Comparison of ENCODE assay signal across 21 cellular contexts in the genomic region with DNA sequence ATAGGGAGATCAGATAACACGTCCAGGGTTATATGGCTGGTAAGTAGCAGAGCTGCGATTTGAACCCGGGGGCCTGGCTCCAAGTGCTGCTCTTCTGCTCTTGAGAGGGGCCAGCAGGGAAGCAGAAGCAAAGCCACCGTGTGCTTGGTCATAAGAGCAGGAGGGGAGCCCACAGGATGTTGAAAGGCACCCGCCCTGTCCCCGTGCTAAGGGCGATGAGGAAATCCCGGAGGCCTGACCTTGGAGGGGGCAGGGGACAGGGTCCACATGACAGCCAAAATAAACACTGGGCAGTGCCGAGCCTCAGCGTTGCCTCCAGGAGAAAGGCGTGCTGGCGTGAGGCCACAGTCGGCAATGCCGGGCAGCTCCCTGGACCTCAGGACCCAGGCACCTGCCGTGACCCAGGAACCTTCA. TPM values are rescaled to one million over a fixed set of nuclear protein-coding genes. Genes with fewer than 3 reads are reported as not detected.
DNase-seq lines count a peak whose midpoint lies in the region; ATAC-seq, FAIRE-seq and TF ChIP-seq lines count a peak whose summit lies in the region.
"Had no signal": no experiment of that assay in that cellular context is flagged by ENCODE, and none has a peak within 500 bp of the region (broad histone marks: within the 10 kb centered on the region; RNA-seq: fewer than 3 reads in every experiment).

No MANE protein-coding gene starts in this region.

- peaks cover 13 to 16% of the 10 kb centered on the region in 2 donors for H3K4me1 Mint-ChIP-seq in effector memory CD8-positive, alpha-beta T cell (ENCODE audit: low read depth in 2 of 2)

- no peak for FAIRE-seq in GM19239 (lab: Jason Lieb, UNC)

- H3K36me3 Mint-ChIP-seq in effector memory CD8-positive, alpha-beta T cell (ENCODE audit: insufficient read depth), result peaks cover 89% of the 10 kb centered on the region

- intact Hi-C loops in Right ventricle myocardium inferior (cut with DNase I), result no loop called here
- intact Hi-C loops in cardiac septum (cut with DNase I), result no loop called here

- H3K27me3 Mint-ChIP-seq in effector memory CD8-positive, alpha-beta T cell, result no peaks in the 10 kb centered on the region
- H3K27me3 Mint-ChIP-seq: CD4-positive, alpha-beta T cell had no signal

- WGBS in lung, 2 donors, result 54 to 65% methylated on average over 15 of the region's 15 CpGs

- ATAC-seq in Right ventricle myocardium inferior, result peak; percentile 24
- no peak for ATAC-seq in effector memory CD8-positive, alpha-beta T cell (replicated peaks)
- ATAC-seq in lung (ENCODE audit: insufficient read depth, low FRiP score), result no peak
- no peak for ATAC-seq in HG02588 (IDR thresholded peaks at IDR 0.05; ENCODE audit: unreplicated experiment)
- ATAC-seq: activated CD4-positive, CD25-positive, alpha-beta regulatory T cell treated with anti-CD3 and anti-CD28 coated beads, Interleukin-2, amount 50 U/mL, for 24 hours; HCT116 had no signal

- peaks cover 24 to 52% of the 10 kb centered on the region in 2 donors for H3K36me3 ChIP-seq in lung (ENCODE audit: control insufficient read depth in 2 of 2, insufficient read depth in 2 of 2, low read length in 2 of 2)

- H3K4me1 ChIP-seq in lung (ENCODE audit: control insufficient read depth in 2 of 2, insufficient read depth in 2 of 2, low read length in 2 of 2), result peaks cover 0 to 5% of the 10 kb centered on the region in 2 donors

- H3K27me3 ChIP-seq in lung (ENCODE audit: control insufficient read depth, insufficient read depth), result no peaks in the 10 kb centered on the region

- H3K9me3 Mint-ChIP-seq in effector memory CD8-positive, alpha-beta T cell, result no peaks in the 10 kb centered on the region
- H3K9me3 Mint-ChIP-seq: CD4-positive, alpha-beta T cell; immature natural killer cell; T-helper 1 cell treated with Interleukin-12 subunit alpha and Interleukin-12 subunit beta and Interleukin-4 antibody, amounts not matched to agents 30 μg/mL and 1 μg/mL, for 36 hours had no signal

- DNase-seq in Right ventricle myocardium inferior (ENCODE audit: missing footprints) (peak; percentile 82), cardiac septum (ENCODE audit: low spot score) (no peak), lung (ENCODE audit: low spot score) (peak; percentile 68), epidermal melanocyte (ENCODE audit: insufficient read length, low spot score) (no peak), GM19239 (ENCODE audit: insufficient read length, low spot score) (no peak), germinal center (ENCODE audit: low spot score) (no peak)
- no peak for DNase-seq in effector memory CD8-positive, alpha-beta T cell
- DNase-seq: activated gamma-delta T cell treated with Interleukin-2 at 50 U/mL for 16 hours; CD4-positive, alpha-beta T cell; DMS79; immature natural killer cell; midbrain; NCI-H1092; NCI-H2107; NCI-H69; stimulated activated naive CD4-positive, alpha-beta T cell treated with Interleukin-2 at 50 U/mL for 16 hours had no signal

- H3K4me3 ChIP-seq in lung, result no peak overlapping the region

- peaks cover 0 to 2% of the 10 kb centered on the region in 2 donors for H3K9me3 ChIP-seq in lung (ENCODE audit: control insufficient read depth in 2 of 2, insufficient read depth in 1 of 2, low read length in 1 of 2)

- no peak for TF ChIP-seq CTCF in lung (IDR thresholded peaks at IDR 0.05; ENCODE audit: control extremely low read depth, extremely low read depth)

- peak overlapping the region; percentile 25 to 78 for H3K27ac Mint-ChIP-seq in effector memory CD8-positive, alpha-beta T cell
- H3K27ac Mint-ChIP-seq: T-helper 1 cell treated with Interleukin-12 subunit alpha and Interleukin-12 subunit beta and Interleukin-4 antibody, amounts not matched to agents 30 μg/mL and 1 μg/mL, for 36 hours had no signal

- H3K4me3 Mint-ChIP-seq in effector memory CD8-positive, alpha-beta T cell, result no peak overlapping the region
- H3K4me3 Mint-ChIP-seq: T-helper 1 cell treated with Interleukin-12 subunit alpha and Interleukin-12 subunit beta and Interleukin-4 antibody, amounts not matched to agents 30 μg/mL and 1 μg/mL, for 36 hours had no signal

- peak overlapping the region in 1 of 2 donors; percentile 49 for H3K27ac ChIP-seq in lung (ENCODE audit: low read depth in 1 of 2, low read length in 1 of 2)
- H3K27ac ChIP-seq: epithelial cell of prostate had no signal

RNA-seq across cellular contexts. Expression of gene TOM1, which starts 28.8 kb away (rescaled TPM):
- 62.5 TPM for total RNA-seq in Right ventricle myocardium inferior
- 37.5 TPM for total RNA-seq in cardiac septum
- total RNA-seq in lung, result 10 to 100 TPM; 53.4 to 80.8 TPM
- polyA plus RNA-seq in lung, result 100 to 1,000 TPM in 1 of 2 donors, 10 to 100 TPM in 1; 64.4 to 131 TPM

RNA-seq across cellular contexts. Expression of gene HMOX1, which starts 52.4 kb away (rescaled TPM):
- total RNA-seq in Right ventricle myocardium inferior (7.4 TPM), cardiac septum (17.3 TPM), lung (100 to 1,000 TPM in 1 of 2 donors, 10 to 100 TPM in 1; 59.9 to 151 TPM)
- polyA plus RNA-seq in lung, result 100 to 1,000 TPM; 120 to 930 TPM

Comparison
In these comparisons a context has a peak if more than half of its experiments do, and no peak if none do; other contexts are left out.
1. DNase-seq: peak in Right ventricle myocardium inferior (single experiment) and lung (single experiment); none in cardiac septum (single experiment), effector memory CD8-positive, alpha-beta T cell (0 of 3), epidermal melanocyte (single experiment), GM19239 (single experiment) and germinal center (single experiment).